Comparison of ENCODE assay signal across 26 cellular contexts in the genomic region with DNA sequence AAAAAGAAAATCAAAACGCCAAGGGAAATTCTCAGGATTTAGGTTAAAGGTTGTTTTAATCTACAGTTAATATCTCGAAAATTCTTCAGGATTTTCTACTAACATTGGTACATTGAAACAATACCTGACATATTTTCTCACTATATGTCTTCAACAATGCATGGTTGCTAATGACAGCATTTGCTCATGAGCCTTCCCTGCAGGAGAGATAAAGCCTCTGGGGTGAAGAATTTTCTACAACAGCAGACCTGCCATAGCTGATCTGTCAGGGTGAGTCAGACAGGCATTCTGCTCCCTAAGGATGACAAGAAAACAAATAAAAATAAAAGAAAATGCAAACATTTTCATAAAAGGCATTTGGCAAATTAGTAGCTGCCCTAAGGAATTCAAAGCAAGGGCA. TPM values are rescaled to one million over a fixed set of nuclear protein-coding genes. Genes with fewer than 3 reads are reported as not detected.
"Had no signal": no experiment of that assay in that cellular context is flagged by ENCODE, and none has a peak within 500 bp of the region (broad histone marks: within the 10 kb centered on the region; RNA-seq: fewer than 3 reads in every experiment).

No MANE protein-coding gene starts in this region.

- H3K4me1 ChIP-seq: breast epithelium, pancreas, prostate gland, right atrium auricular region, stomach had no signal

- H3K36me3 ChIP-seq: breast epithelium, pancreas, prostate gland, right atrium auricular region, stomach, thyroid gland had no signal

- ATAC-seq: activated CD8-positive, alpha-beta memory T cell treated with anti-CD3 and anti-CD28 coated beads, Interleukin-2, amount 10 ng/mL, durations not matched to agents 7 days and 5 days; activated CD8-positive, alpha-beta T cell treated with anti-CD3 and anti-CD28 coated beads for 36 hours; activated naive CD4-positive, alpha-beta T cell treated with anti-CD3 and anti-CD28 coated beads, Interleukin-2, amount 50 U/mL, for 72 hours; activated T-cell treated with anti-CD3 and anti-CD28 coated beads, Interleukin-2, amount 50 U/mL, for 72 hours; naive thymus-derived CD4-positive, alpha-beta T cell; pancreas; stimulated activated naive B cell treated with anti-CD40 and anti-IgM and Interleukin-4, amounts not matched to agents 10 μg/mL and 1 μg/mL and 100 μg/mL, for 72 hours; WTC11 had no signal

- H3K4me3 ChIP-seq: breast epithelium, pancreas, prostate gland, right atrium auricular region, smooth muscle cell, stomach, thyroid gland had no signal

- H3K9me3 ChIP-seq: breast epithelium, pancreas, prostate gland, right atrium auricular region, stomach, thyroid gland had no signal

- H3K27me3 ChIP-seq: breast epithelium, pancreas, right atrium auricular region, stomach, thyroid gland had no signal

- FAIRE-seq: colon, pancreas had no signal

- H3K4me2 ChIP-seq: smooth muscle cell had no signal

- H3K27ac ChIP-seq: breast epithelium, pancreas, prostate gland, right atrium auricular region, stomach, thyroid gland had no signal

- DNase-seq: activated CD4-positive, alpha-beta T cell treated with anti-CD3 and anti-CD28 coated beads for 1 hour; activated CD4-positive, alpha-beta T cell treated with anti-CD3 and anti-CD28 coated beads, Interleukin-2, amount 50 U/mL, for 1 hour; activated CD8-positive, alpha-beta memory T cell treated with anti-CD3 and anti-CD28 coated beads, Interleukin-2, amount 10 ng/mL, durations not matched to agents 7 days and 5 days; activated CD8-positive, alpha-beta T cell treated with anti-CD3 and anti-CD28 coated beads for 36 hours; activated naive CD4-positive, alpha-beta T cell; activated T-cell treated with anti-CD3 and anti-CD28 coated beads, Interleukin-2, amount 50 U/mL, for 72 hours; dermis blood vessel endothelial cell; effector memory CD4-positive, alpha-beta T cell; head of caudate nucleus; hippocampal formation; midbrain; naive thymus-derived CD4-positive, alpha-beta T cell; nucleus accumbens; pancreas; stimulated activated CD4-positive, alpha-beta T cell treated with anti-CD3 and anti-CD28 coated beads, Interleukin-1b, Interleukin-23, amount 100 ng/mL, for 48 hours; stimulated activated naive B cell treated with anti-CD40 and anti-IgM and Interleukin-4, amounts not matched to agents 10 μg/mL and 1 μg/mL and 100 μg/mL, for 72 hours; stomach; T-helper 2 cell; thyroid gland had no signal

RNA-seq across cellular contexts. Expression of gene GPR37, which starts 11.7 kb away (rescaled TPM):
- total RNA-seq: activated CD8-positive, alpha-beta memory T cell treated with anti-CD3 and anti-CD28 coated beads, Interleukin-2, amount 10 ng/mL, durations not matched to agents 7 days and 5 days; activated CD8-positive, alpha-beta T cell treated with anti-CD3 and anti-CD28 coated beads for 36 hours; activated naive CD4-positive, alpha-beta T cell treated with anti-CD3 and anti-CD28 coated beads, Interleukin-2, amount 50 U/mL, for 72 hours; activated T-cell treated with anti-CD3 and anti-CD28 coated beads, Interleukin-2, amount 50 U/mL, for 72 hours; naive thymus-derived CD4-positive, alpha-beta T cell had no signal
- polyA plus RNA-seq: naive thymus-derived CD4-positive, alpha-beta T cell had no signal
